ENCODE assay signal across 21 cellular contexts in the genomic region with DNA sequence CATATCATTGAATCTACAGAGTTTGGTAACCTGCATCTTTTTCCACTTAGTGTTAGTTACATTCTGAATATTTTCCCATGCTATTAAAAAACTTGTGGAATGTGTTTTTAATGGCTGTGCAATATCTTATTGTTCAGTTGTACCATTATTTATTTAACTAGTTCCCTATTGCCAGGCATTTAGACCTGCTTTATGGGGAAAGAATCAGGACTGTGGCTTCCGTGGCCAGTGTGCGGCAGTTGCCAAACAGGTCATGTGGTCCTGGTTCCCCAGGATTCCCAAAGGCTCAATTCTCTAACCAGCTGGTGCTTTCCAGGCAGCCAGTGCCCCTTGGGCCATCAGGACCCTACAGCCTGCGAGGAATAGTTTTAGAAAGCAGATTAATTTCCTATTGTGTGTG. TPM values are rescaled to one million over a fixed set of nuclear protein-coding genes. Genes with fewer than 3 reads are reported as not detected.
A peak's percentile ranks its signal among the peaks of the same experiment; 100 is the strongest.
DNase-seq lines count a peak whose midpoint lies in the region; FAIRE-seq and TF ChIP-seq lines count a peak whose summit lies in the region.
"Had no signal": no experiment of that assay in that cellular context is flagged by ENCODE, and none has a peak within 500 bp of the region (broad histone marks: within the 10 kb centered on the region; RNA-seq: fewer than 3 reads in every experiment).

No MANE protein-coding gene starts in this region.

- no peaks in the 10 kb centered on the region for H3K36me3 Mint-ChIP-seq in glutamatergic neuron (ENCODE audit: unreplicated experiment)

- TF ChIP-seq CTCF in glutamatergic neuron (IDR thresholded peaks at IDR 0.05; ENCODE audit: partially characterized antibody, unreplicated experiment) (no peak), tibial nerve (IDR thresholded peaks at IDR 0.05) (no peak), kidney (IDR thresholded peaks at IDR 0.05; ENCODE audit: borderline replicate concordance, extremely low read depth, insufficient read depth) (no peak)

- TF ChIP-seq POLR2A in tibial nerve (IDR thresholded peaks at IDR 0.05) = no peak

- H3K36me3 ChIP-seq in tibial nerve = peaks cover 0 to 71% (median 3%) of the 10 kb centered on the region in 3 donors
- peaks cover 19 to 39% of the 10 kb centered on the region in 2 donors for H3K36me3 ChIP-seq in kidney (ENCODE audit: control insufficient read depth in 1 of 2, insufficient read depth in 2 of 2, low read length in 2 of 2)

- no peak for FAIRE-seq in kidney (lab: Jason Lieb, UNC)
- FAIRE-seq: islet of Langerhans had no signal

- no peak overlapping the region for H3K4me3 ChIP-seq in tibial nerve
- no peak overlapping the region for H3K4me3 ChIP-seq in kidney (ENCODE audit: low read length in 2 of 2)
- H3K4me3 ChIP-seq: colonic mucosa, lung had no signal

- peak; percentile 65 for DNase-seq in GM04503 (ENCODE audit: low read depth)
- DNase-seq in astrocyte of the hippocampus (ENCODE audit: low read depth, low spot score) = peak; percentile 63
- DNase-seq in glutamatergic neuron = peak; percentile 44
- DNase-seq in tibial nerve (ENCODE audit: low spot score in 2 of 2) = no peak
- DNase-seq in NCI-H1436 treated with DMSO at 0.1 percent for 48 hours (lab: John Stamatoyannopoulos, UW) = no peak
- DNase-seq in stimulated activated CD4-positive, alpha-beta T cell treated with anti-CD3 and anti-CD28 coated beads, Interleukin-2, amount 100 ng/mL, for 48 hours = no peak
- no peak for DNase-seq in kidney
- DNase-seq: activated CD4-positive, alpha-beta T cell treated with anti-CD3 and anti-CD28 coated beads, Interleukin-2, amount 10 ng/mL, durations not matched to agents 7 days and 5 days; activated CD8-positive, alpha-beta memory T cell treated with anti-CD3 and anti-CD28 coated beads, Interleukin-2, amount 50 U/mL, for 4 hours; activated gamma-delta T cell; colonic mucosa; DMS153; naive B cell; NCI-H2029; NCI-H510A treated with DMSO at 0.1 percent for 48 hours; T-cell had no signal

- peak overlapping the region; percentile 33 for H3K27ac Mint-ChIP-seq in glutamatergic neuron (ENCODE audit: unreplicated experiment)
- H3K27ac Mint-ChIP-seq: activated CD4-positive, alpha-beta T cell treated with anti-CD3 and anti-CD28 coated beads, Interleukin-2, amount 10 ng/mL, durations not matched to agents 7 days and 5 days; T-cell had no signal

- intact Hi-C loops in kidney (cut with DNase I) = no loop called here

- H3K4me1 ChIP-seq in tibial nerve (peaks cover 0 to 70% (median 17%) of the 10 kb centered on the region in 4 donors), kidney (ENCODE audit: control insufficient read depth in 1 of 2, insufficient read depth in 1 of 2, low read depth in 1 of 2, low read length in 2 of 2) (peaks cover 10 to 12% of the 10 kb centered on the region in 2 donors)
- H3K4me1 ChIP-seq: colonic mucosa had no signal

- H3K27me3 Mint-ChIP-seq in glutamatergic neuron (ENCODE audit: unreplicated experiment) = peaks cover 3% of the 10 kb centered on the region
- H3K27me3 Mint-ChIP-seq: activated CD4-positive, alpha-beta T cell treated with anti-CD3 and anti-CD28 coated beads, Interleukin-2, amount 10 ng/mL, durations not matched to agents 7 days and 5 days; naive B cell; T-cell had no signal

- 45 to 60% methylated on average over 3 of the region's 3 CpGs for WGBS in tibial nerve, 2 donors

- H3K4me1 Mint-ChIP-seq in glutamatergic neuron (ENCODE audit: low read depth, unreplicated experiment) = peaks cover 43% of the 10 kb centered on the region
- H3K4me1 Mint-ChIP-seq: activated CD4-positive, alpha-beta T cell treated with anti-CD3 and anti-CD28 coated beads, Interleukin-2, amount 10 ng/mL, durations not matched to agents 7 days and 5 days had no signal

- H3K9ac ChIP-seq in kidney (ENCODE audit: low read length in 2 of 2) = no peak overlapping the region
- H3K9ac ChIP-seq: parathyroid adenoma had no signal

- no peaks in the 10 kb centered on the region for H3K27me3 ChIP-seq in tibial nerve
- H3K27me3 ChIP-seq: colonic mucosa, suprapubic skin had no signal

- H3K9me3 ChIP-seq in tibial nerve = no peaks in the 10 kb centered on the region
- H3K9me3 ChIP-seq in kidney (ENCODE audit: control insufficient read depth in 1 of 2, low read length in 2 of 2) = no peaks in the 10 kb centered on the region
- H3K9me3 ChIP-seq: colonic mucosa, suprapubic skin had no signal

- no peak for TF ChIP-seq EP300 in tibial nerve (IDR thresholded peaks at IDR 0.05)

- H3K4me3 Mint-ChIP-seq in glutamatergic neuron (ENCODE audit: unreplicated experiment) = no peak overlapping the region
- H3K4me3 Mint-ChIP-seq: activated CD4-positive, alpha-beta T cell treated with anti-CD3 and anti-CD28 coated beads, Interleukin-2, amount 10 ng/mL, durations not matched to agents 7 days and 5 days; naive B cell; T-cell had no signal

- H3K9me3 Mint-ChIP-seq in glutamatergic neuron (ENCODE audit: unreplicated experiment) = peaks cover 4% of the 10 kb centered on the region
- H3K9me3 Mint-ChIP-seq: activated CD4-positive, alpha-beta T cell treated with anti-CD3 and anti-CD28 coated beads, Interleukin-2, amount 10 ng/mL, durations not matched to agents 7 days and 5 days; naive B cell; T-cell had no signal

- peak overlapping the region in 3 of 4 donors; percentile 11 to 68 (median 21) for H3K27ac ChIP-seq in tibial nerve
- H3K27ac ChIP-seq in kidney (ENCODE audit: low read depth in 2 of 2, low read length in 2 of 2) = no peak overlapping the region
- H3K27ac ChIP-seq: colonic mucosa, epithelial cell of prostate, parathyroid adenoma had no signal

RNA-seq across cellular contexts. Expression of a gene that starts 30.8 kb away (rescaled TPM):
- total RNA-seq in glutamatergic neuron (ENCODE audit: unreplicated experiment) = 51.7 TPM
- 100 to 1,000 TPM in 1 of 4 donors, 10 to 100 TPM in 3; 63.6 to 102 (median 84.1) TPM for total RNA-seq in tibial nerve
- 66.1 TPM for total RNA-seq in kidney
- polyA plus RNA-seq in kidney (ENCODE audit: insufficient read depth, low read depth, low replicate concordance) = 17.9 TPM

Comparison
In these comparisons a context has a peak if more than half of its experiments do, and no peak if none do; other contexts are left out.
1. DNase-seq: peak in GM04503 (single experiment), astrocyte of the hippocampus (single experiment) and glutamatergic neuron (single experiment); none in tibial nerve (0 of 2), NCI-H1436 treated with DMSO at 0.1 percent for 48 hours (single experiment), stimulated activated CD4-positive, alpha-beta T cell treated with anti-CD3 and anti-CD28 coated beads, Interleukin-2, amount 100 ng/mL, for 48 hours (0 of 2) and kidney (single experiment).
2. H3K27ac ChIP-seq: peak in tibial nerve (3 of 4); none in kidney (0 of 2).